Comparison of ENCODE assay signal across 29 cellular contexts in genomic region chr3:154919226-154919625, GRCh38.
"Had no signal": no experiment of that assay in that cellular context is flagged by ENCODE, and none has a peak within 500 bp of the region (broad histone marks: within the 10 kb centered on the region; RNA-seq: fewer than 3 reads in every experiment).

No MANE protein-coding gene starts in this region.

- H3K27me3 Mint-ChIP-seq: stimulated activated memory B cell treated with anti-CD40 and anti-IgM and Interleukin-4, amounts not matched to agents 10 μg/mL and 1 μg/mL and 100 μg/mL, for 72 hours; stimulated activated naive B cell treated with anti-CD40 and anti-IgM and Interleukin-4, amounts not matched to agents 10 μg/mL and 1 μg/mL and 100 μg/mL, for 72 hours; stimulated activated naive CD8-positive, alpha-beta T cell treated with anti-CD3 and anti-CD28 coated beads, Interleukin-15, amount 100 ng/mL, for 72 hours; stimulated activated naive CD8-positive, alpha-beta T cell treated with anti-CD3 and anti-CD28 coated beads, Interleukin-15, Interleukin-2, amounts not matched to agents 100 ng/mL and 50 ng/mL, for 24 hours; type B pancreatic cell had no signal

- H3K9me3 ChIP-seq: suprapubic skin, testis, thyroid gland, upper lobe of right lung, uterus, vagina had no signal

- H3K27ac Mint-ChIP-seq: stimulated activated effector memory CD8-positive, alpha-beta T cell treated with anti-CD3 and anti-CD28 coated beads, Interleukin-12 subunit alpha, Interleukin-12 subunit beta, amount 100 ng/mL, for 72 hours; stimulated activated memory B cell treated with anti-CD40 and anti-IgM and Interleukin-4, amounts not matched to agents 10 μg/mL and 1 μg/mL and 100 μg/mL, for 72 hours; stimulated activated naive B cell treated with anti-CD40 and anti-IgM and Interleukin-4, amounts not matched to agents 10 μg/mL and 1 μg/mL and 100 μg/mL, for 72 hours; stimulated activated naive CD8-positive, alpha-beta T cell treated with anti-CD3 and anti-CD28 coated beads, Interleukin-15, amount 100 ng/mL, for 72 hours; stimulated activated naive CD8-positive, alpha-beta T cell treated with anti-CD3 and anti-CD28 coated beads, Interleukin-15, Interleukin-2, amounts not matched to agents 100 ng/mL and 50 ng/mL, for 24 hours; type B pancreatic cell had no signal

- DNase-seq: stimulated activated CD4-positive, alpha-beta T cell treated with anti-CD3 and anti-CD28 coated beads, Interleukin-2, amount 100 ng/mL, for 48 hours; stimulated activated CD4-positive, alpha-beta T cell treated with anti-CD3 and anti-CD28 coated beads, Interleukin-4, amount 100 ng/mL, for 1 hour; stimulated activated CD4-positive, alpha-beta T cell treated with anti-CD3 and anti-CD28 coated beads, Interleukin-4, amount 100 ng/mL, for 24 hours; stimulated activated CD4-positive, alpha-beta T cell treated with anti-CD3 and anti-CD28 coated beads, Interleukin-4, amount 100 ng/mL, for 4 hours; stimulated activated CD8-positive, alpha-beta memory T cell treated with anti-CD3 and anti-CD28 coated beads, Interleukin-4, amount 100 ng/mL, for 48 hours; stimulated activated naive B cell treated with anti-CD40 and anti-IgM and Interleukin-4, amounts not matched to agents 10 μg/mL and 1 μg/mL and 100 μg/mL, for 72 hours; stimulated activated naive CD4-positive, alpha-beta T cell; stimulated activated naive CD4-positive, alpha-beta T cell treated with Interleukin-2 at 50 U/mL for 16 hours; stimulated activated naive CD8-positive, alpha-beta T cell treated with anti-CD3 and anti-CD28 coated beads, Interleukin-15, amount 100 ng/mL, for 72 hours; stimulated activated naive CD8-positive, alpha-beta T cell treated with anti-CD3 and anti-CD28 coated beads, Interleukin-15, Interleukin-2, amounts not matched to agents 100 U/mL and 50 U/mL, for 24 hours; stomach; substantia nigra; testis; thyroid gland; tibial artery; transverse colon; trophoblast cell; upper lobe of left lung; upper lobe of right lung; uterus had no signal

- H3K36me3 ChIP-seq: stomach, suprapubic skin, thoracic aorta, thyroid gland, tibial artery, tibial nerve, transverse colon, upper lobe of left lung, upper lobe of right lung, uterus, vagina had no signal

- FAIRE-seq: urothelium cell line had no signal

- H3K27me3 ChIP-seq: stomach, suprapubic skin, testis, thyroid gland, tibial artery, tibial nerve, transverse colon, upper lobe of left lung, upper lobe of right lung, uterus, vagina had no signal

- H3K4me3 ChIP-seq: stomach, suprapubic skin, testis, thoracic aorta, thyroid gland, tibial artery, tibial nerve, transverse colon, upper lobe of left lung, upper lobe of right lung, uterus, vagina had no signal

- H3K4me1 ChIP-seq: stomach, suprapubic skin, testis, thyroid gland, tibial artery, tibial nerve, transverse colon, upper lobe of left lung, upper lobe of right lung, uterus, vagina had no signal

- H3K36me3 Mint-ChIP-seq: stimulated activated effector memory CD8-positive, alpha-beta T cell treated with anti-CD3 and anti-CD28 coated beads, Interleukin-12 subunit alpha, Interleukin-12 subunit beta, amount 100 ng/mL, for 72 hours; stimulated activated memory B cell treated with anti-CD40 and anti-IgM and Interleukin-4, amounts not matched to agents 10 μg/mL and 1 μg/mL and 100 μg/mL, for 72 hours; type B pancreatic cell had no signal

- H3K4me3 Mint-ChIP-seq: stimulated activated effector memory CD8-positive, alpha-beta T cell treated with anti-CD3 and anti-CD28 coated beads, Interleukin-12 subunit alpha, Interleukin-12 subunit beta, amount 100 ng/mL, for 72 hours; stimulated activated memory B cell treated with anti-CD40 and anti-IgM and Interleukin-4, amounts not matched to agents 10 μg/mL and 1 μg/mL and 100 μg/mL, for 72 hours; stimulated activated naive B cell treated with anti-CD40 and anti-IgM and Interleukin-4, amounts not matched to agents 10 μg/mL and 1 μg/mL and 100 μg/mL, for 72 hours; stimulated activated naive CD8-positive, alpha-beta T cell treated with anti-CD3 and anti-CD28 coated beads, Interleukin-15, amount 100 ng/mL, for 72 hours; stimulated activated naive CD8-positive, alpha-beta T cell treated with anti-CD3 and anti-CD28 coated beads, Interleukin-15, Interleukin-2, amounts not matched to agents 100 ng/mL and 50 ng/mL, for 24 hours; type B pancreatic cell had no signal

- H3K27ac ChIP-seq: stomach, suprapubic skin, testis, thoracic aorta, thyroid gland, tibial artery, tibial nerve, transverse colon, upper lobe of left lung, upper lobe of right lung, uterus, vagina had no signal

- H3K4me1 Mint-ChIP-seq: stimulated activated effector memory CD8-positive, alpha-beta T cell treated with anti-CD3 and anti-CD28 coated beads, Interleukin-12 subunit alpha, Interleukin-12 subunit beta, amount 100 ng/mL, for 72 hours; stimulated activated memory B cell treated with anti-CD40 and anti-IgM and Interleukin-4, amounts not matched to agents 10 μg/mL and 1 μg/mL and 100 μg/mL, for 72 hours; stimulated activated naive B cell treated with anti-CD40 and anti-IgM and Interleukin-4, amounts not matched to agents 10 μg/mL and 1 μg/mL and 100 μg/mL, for 72 hours; stimulated activated naive CD8-positive, alpha-beta T cell treated with anti-CD3 and anti-CD28 coated beads, Interleukin-15, amount 100 ng/mL, for 72 hours had no signal
